10 cellular contexts compared by ENCODE assay signal in the genomic region with DNA sequence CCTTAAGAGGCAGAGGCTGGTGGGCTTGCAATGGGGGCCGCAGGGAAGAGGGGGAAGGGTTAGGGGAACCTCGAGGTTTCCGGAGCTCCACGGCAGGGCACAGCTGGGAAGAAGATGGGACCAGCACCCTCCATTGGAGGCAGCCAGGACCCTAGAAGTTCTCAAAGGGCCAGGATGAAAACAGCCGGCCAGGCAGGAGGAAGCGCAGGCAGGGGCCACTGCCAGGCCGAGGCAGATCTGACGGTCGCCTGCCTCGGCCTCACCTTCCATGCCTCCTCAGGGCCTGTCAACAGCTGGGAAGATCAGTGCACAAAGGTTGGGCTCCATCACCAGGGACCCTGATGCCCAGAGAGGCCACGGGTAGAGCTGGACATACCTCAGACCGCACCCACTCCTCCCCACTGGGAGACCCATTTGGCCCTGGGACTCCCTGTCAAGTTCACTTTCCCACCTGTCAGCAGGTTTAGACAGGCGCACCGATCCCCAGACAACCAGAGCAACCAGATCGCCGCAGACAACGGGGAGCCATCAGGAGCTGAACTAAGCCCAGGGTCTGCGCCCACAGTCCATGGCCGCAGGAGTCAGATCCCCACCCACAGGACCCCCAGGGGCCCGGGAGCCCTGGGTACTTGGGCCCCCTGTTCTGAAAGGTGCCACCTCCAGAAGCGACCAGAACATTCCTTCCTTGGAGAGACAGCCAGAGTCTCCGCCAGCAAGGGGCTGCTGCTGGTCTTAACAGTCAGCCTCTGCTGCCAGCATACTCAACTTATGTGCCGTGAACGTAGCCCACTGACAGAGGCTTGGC. TPM values are rescaled to one million over a fixed set of nuclear protein-coding genes. Genes with fewer than 3 reads are reported as not detected.
DNase-seq lines count a peak whose midpoint lies in the region; ATAC-seq and TF ChIP-seq lines count a peak whose summit lies in the region.
"Had no signal": no experiment of that assay in that cellular context is flagged by ENCODE, and none has a peak within 500 bp of the region (broad histone marks: within the 10 kb centered on the region; RNA-seq: fewer than 3 reads in every experiment).

No MANE protein-coding gene starts in this region.

- no peak for TF ChIP-seq CTCF in CD8-positive, alpha-beta T cell (IDR thresholded peaks at IDR 0.05)
- TF ChIP-seq CTCF in OCI-LY1 (IDR thresholded peaks at IDR 0.05; ENCODE audit: low read length): no peak
- no peak for TF ChIP-seq CTCF in neural crest cell (conservative IDR thresholded peaks at IDR 0.05)

- H3F3A ChIP-seq in OCI-LY1 (ENCODE audit: insufficient read depth, low read length): no peaks in the 10 kb centered on the region

- no peaks in the 10 kb centered on the region for H3K27me3 ChIP-seq in CD8-positive, alpha-beta T cell (ENCODE audit: insufficient read depth, low read length)
- no peaks in the 10 kb centered on the region; the same call in 1 of the 2 replicates for H3K27me3 ChIP-seq in OCI-LY1 (ENCODE audit: insufficient read depth, low read length)

- peak overlapping the region; percentile 76 for H3K4me2 ChIP-seq in OCI-LY1 (ENCODE audit: low read length)

- peak overlapping the region; percentile 72 for H3K4me3 Mint-ChIP-seq in CD8-positive, alpha-beta T cell
- peak overlapping the region; percentile 70 for H3K4me3 Mint-ChIP-seq in central memory CD8-positive, alpha-beta T cell
- peak overlapping the region; percentile 91 for H3K4me3 Mint-ChIP-seq in neural crest cell

- H3K4me1 ChIP-seq in CD8-positive, alpha-beta T cell (ENCODE audit: insufficient read depth, low read length): peaks cover 17% of the 10 kb centered on the region
- H3K4me1 ChIP-seq in OCI-LY1 (ENCODE audit: insufficient read depth, low read length, severe bottlenecking): peaks cover 7% of the 10 kb centered on the region

- H3K4me1 Mint-ChIP-seq in CD8-positive, alpha-beta T cell (ENCODE audit: low read depth): peaks cover 16% of the 10 kb centered on the region
- peaks cover 11% of the 10 kb centered on the region for H3K4me1 Mint-ChIP-seq in central memory CD8-positive, alpha-beta T cell
- H3K4me1 Mint-ChIP-seq in neural crest cell: peaks cover 15% of the 10 kb centered on the region

- intact Hi-C loops in CD8-positive, alpha-beta T cell (cut with DNase I, micrococcal nuclease): loop anchor here (2.0 to 5.0 kb wide), 5 partner anchors 58 to 723 kb away; a partner anchor contains a TSS

- H3K27ac ChIP-seq in CD8-positive, alpha-beta T cell (ENCODE audit: low read depth, low read length): no peak overlapping the region
- no peak overlapping the region for H3K27ac ChIP-seq in OCI-LY1 (ENCODE audit: low read depth, low read length, poor library complexity, severe bottlenecking)

- no peak for ATAC-seq in CD8-positive, alpha-beta T cell
- no peak for ATAC-seq in central memory CD8-positive, alpha-beta T cell (replicated peaks; ENCODE audit: extremely low read depth, poor library complexity, severe bottlenecking)
- ATAC-seq in HG03469 (IDR thresholded peaks at IDR 0.05; ENCODE audit: unreplicated experiment): no peak
- ATAC-seq: esophagus mucosa had no signal

- POLR2A ChIA-PET in CD8-positive, alpha-beta T cell (lab: Charles Lee): no interaction called here

- CTCF ChIA-PET in CD8-positive, alpha-beta T cell (lab: Charles Lee): interaction anchor here (1.1 kb wide), 1 partner anchor 57 kb away, joined by 3 read pairs; no protein-coding TSS in a partner anchor

- peak in 2 of 7 experiments; percentile 3 to 15 for DNase-seq in CD8-positive, alpha-beta T cell
- no peak for DNase-seq in central memory CD8-positive, alpha-beta T cell (ENCODE audit: low spot score in 2 of 2)
- DNase-seq in neural crest cell (ENCODE audit: low read depth, low spot score) (no peak), Kasumi-1 (lab: John Stamatoyannopoulos, UW) (no peak), NCI-H146 (lab: John Stamatoyannopoulos, UW) (no peak), AG08395 (ENCODE audit: low spot score) (no peak)
- DNase-seq: trophoblast cell had no signal

- peaks cover 2% of the 10 kb centered on the region for H3K36me3 Mint-ChIP-seq in CD8-positive, alpha-beta T cell
- H3K36me3 Mint-ChIP-seq in central memory CD8-positive, alpha-beta T cell (ENCODE audit: insufficient read depth): peaks cover 1% of the 10 kb centered on the region
- no peaks in the 10 kb centered on the region for H3K36me3 Mint-ChIP-seq in neural crest cell (ENCODE audit: low read depth)

- no peaks in the 10 kb centered on the region for H3K79me2 ChIP-seq in OCI-LY1 (ENCODE audit: insufficient read depth, low read length)

- no peaks in the 10 kb centered on the region for H3K27me3 Mint-ChIP-seq in CD8-positive, alpha-beta T cell (ENCODE audit: low read depth)
- no peaks in the 10 kb centered on the region for H3K27me3 Mint-ChIP-seq in central memory CD8-positive, alpha-beta T cell
- H3K27me3 Mint-ChIP-seq in neural crest cell (ENCODE audit: low read depth): no peaks in the 10 kb centered on the region

- H3K9ac ChIP-seq in OCI-LY1 (ENCODE audit: low read length): no peak overlapping the region; the same call in 1 of the 2 replicates

- peak overlapping the region; percentile 74 for H3K27ac Mint-ChIP-seq in CD8-positive, alpha-beta T cell
- peak overlapping the region; percentile 51 for H3K27ac Mint-ChIP-seq in central memory CD8-positive, alpha-beta T cell (ENCODE audit: low read depth)
- H3K27ac Mint-ChIP-seq in neural crest cell (ENCODE audit: unreplicated experiment): peak overlapping the region; percentile 67

- no peaks in the 10 kb centered on the region for H3K36me3 ChIP-seq in CD8-positive, alpha-beta T cell (ENCODE audit: insufficient read depth, low read length)
- no peaks in the 10 kb centered on the region for H3K36me3 ChIP-seq in OCI-LY1 (ENCODE audit: insufficient read depth, low read length)

- H2AFZ ChIP-seq in OCI-LY1 (ENCODE audit: low read length): no peak overlapping the region

- H3K9me2 ChIP-seq in OCI-LY1 (ENCODE audit: low read depth, low read length): no peaks in the 10 kb centered on the region

- no peaks in the 10 kb centered on the region for H4K20me1 ChIP-seq in OCI-LY1 (ENCODE audit: insufficient read depth, low read length)

- no peaks in the 10 kb centered on the region for H3K9me3 ChIP-seq in CD8-positive, alpha-beta T cell (ENCODE audit: low read length)
- H3K9me3 ChIP-seq in OCI-LY1 (ENCODE audit: low read length): no peaks in the 10 kb centered on the region

- no peak overlapping the region for H3K4me3 ChIP-seq in CD8-positive, alpha-beta T cell (ENCODE audit: low read depth, low read length)
- H3K4me3 ChIP-seq in OCI-LY1 (ENCODE audit: low read depth, low read length, poor library complexity, severe bottlenecking): peak overlapping the region; percentile 64

- no peaks in the 10 kb centered on the region for H3K9me3 Mint-ChIP-seq in CD8-positive, alpha-beta T cell
- H3K9me3 Mint-ChIP-seq in central memory CD8-positive, alpha-beta T cell: no peaks in the 10 kb centered on the region
- H3K9me3 Mint-ChIP-seq in neural crest cell: no peaks in the 10 kb centered on the region

RNA-seq across cellular contexts. Expression of a gene that starts 2.2 kb away (rescaled TPM):
- total RNA-seq in CD8-positive, alpha-beta T cell: 1 to 10 TPM; 8.8 to 9.0 TPM
- 31.6 and 35.1 TPM in 2 replicates for total RNA-seq in neural crest cell
